33 cellular contexts compared by ENCODE assay signal in genomic region chr1:200911361-200911760, GRCh38. TPM values are rescaled to one million over a fixed set of nuclear protein-coding genes. Genes with fewer than 3 reads are reported as not detected.
"Had no signal": no experiment of that assay in that cellular context is flagged by ENCODE, and none has a peak within 500 bp of the region (broad histone marks: within the 10 kb centered on the region; RNA-seq: fewer than 3 reads in every experiment).

No MANE protein-coding gene starts in this region.

- H3K27me3 ChIP-seq: colonic mucosa, foreskin keratinocyte, pancreas, right atrium auricular region, testis, tibial artery, upper lobe of right lung, vagina had no signal

- H3K27ac Mint-ChIP-seq: dendritic cell treated with granulocyte-macrophage colony-stimulating factor and Interleukin-4, amounts not matched to agents 40 ng/mL and 50 ng/mL, for 4 days; endodermal cell; naive thymus-derived CD8-positive, alpha-beta T cell; nephron progenitor cell; stimulated activated memory B cell treated with anti-CD40 and anti-IgM and Interleukin-4, amounts not matched to agents 10 μg/mL and 1 μg/mL and 100 μg/mL, for 72 hours had no signal

- H3K36me3 Mint-ChIP-seq: naive thymus-derived CD8-positive, alpha-beta T cell had no signal

- H3K4me1 ChIP-seq: esophagus muscularis mucosa, gastroesophageal sphincter, lower lobe of right lung, pancreas, prostate gland, right atrium auricular region, testis, upper lobe of right lung had no signal

- H3K4me3 ChIP-seq: colonic mucosa, esophagus muscularis mucosa, gastroesophageal sphincter, heart right ventricle, lower lobe of right lung, pancreas, prostate gland, right atrium auricular region, testis, tibial artery, upper lobe of right lung, vagina had no signal

- H3K4me3 Mint-ChIP-seq: dendritic cell treated with granulocyte-macrophage colony-stimulating factor and Interleukin-4, amounts not matched to agents 40 ng/mL and 50 ng/mL, for 4 days; endodermal cell; naive thymus-derived CD8-positive, alpha-beta T cell; nephron progenitor cell; stimulated activated memory B cell treated with anti-CD40 and anti-IgM and Interleukin-4, amounts not matched to agents 10 μg/mL and 1 μg/mL and 100 μg/mL, for 72 hours had no signal

- DNase-seq: colonic mucosa; effector CD8-positive, alpha-beta T cell; endodermal cell; foreskin keratinocyte; heart right ventricle; hippocampal formation; kidney glomerular epithelial cell; left colon; left ventricle myocardium superior; lower lobe of right lung; naive thymus-derived CD8-positive, alpha-beta T cell; nephron progenitor cell; occipital lobe; pancreas; stimulated activated CD4-positive, alpha-beta T cell treated with anti-CD3 and anti-CD28 coated beads, Interleukin-4, amount 100 ng/mL, for 4 hours; stimulated activated naive CD8-positive, alpha-beta T cell treated with anti-CD3 and anti-CD28 coated beads, Interleukin-15, Interleukin-2, amounts not matched to agents 100 U/mL and 50 U/mL, for 24 hours; substantia nigra; testis; tibial artery; upper lobe of right lung had no signal

- H3K4me1 Mint-ChIP-seq: endodermal cell, nephron progenitor cell had no signal

- H3K9me3 Mint-ChIP-seq: dendritic cell treated with granulocyte-macrophage colony-stimulating factor and Interleukin-4, amounts not matched to agents 40 ng/mL and 50 ng/mL, for 4 days; endodermal cell; naive thymus-derived CD8-positive, alpha-beta T cell; nephron progenitor cell had no signal

- H3K27ac ChIP-seq: colonic mucosa, esophagus muscularis mucosa, foreskin keratinocyte, gastroesophageal sphincter, heart right ventricle, lower lobe of right lung, pancreas, prostate gland, right atrium auricular region, testis, tibial artery, upper lobe of right lung, vagina had no signal

- H3K9me3 ChIP-seq: colonic mucosa, esophagus muscularis mucosa, gastroesophageal sphincter, heart right ventricle, lower lobe of right lung, pancreas, prostate gland, right atrium auricular region, testis, tibial artery, upper lobe of right lung, vagina had no signal

- H3K27me3 Mint-ChIP-seq: dendritic cell treated with granulocyte-macrophage colony-stimulating factor and Interleukin-4, amounts not matched to agents 40 ng/mL and 50 ng/mL, for 4 days; stimulated activated memory B cell treated with anti-CD40 and anti-IgM and Interleukin-4, amounts not matched to agents 10 μg/mL and 1 μg/mL and 100 μg/mL, for 72 hours had no signal

- H3K36me3 ChIP-seq: colonic mucosa, esophagus muscularis mucosa, gastroesophageal sphincter, heart right ventricle, lower lobe of right lung, prostate gland, right atrium auricular region, tibial artery, upper lobe of right lung, vagina had no signal

RNA-seq across cellular contexts. Expression of gene INAVA, which starts 16.7 kb away (rescaled TPM):
- total RNA-seq: fibroblast of lung; naive thymus-derived CD8-positive, alpha-beta T cell; right atrium auricular region had no signal
- polyA plus RNA-seq: naive thymus-derived CD8-positive, alpha-beta T cell had no signal

RNA-seq across cellular contexts. Expression of gene GPR25, which starts 38.6 kb away (rescaled TPM):
- total RNA-seq: cerebellum; endodermal cell; esophagus muscularis mucosa; fibroblast of lung; foreskin keratinocyte; gastroesophageal sphincter; heart right ventricle; left ventricle myocardium superior; mesenteric fat pad; myocyte; naive thymus-derived CD8-positive, alpha-beta T cell; occipital lobe; right atrium auricular region; sciatic nerve; skeletal muscle tissue had no signal
- polyA plus RNA-seq: fibroblast of lung, foreskin keratinocyte, heart right ventricle, pancreas had no signal
